1 cellular context compared by ENCODE assay signal in the genomic region with DNA sequence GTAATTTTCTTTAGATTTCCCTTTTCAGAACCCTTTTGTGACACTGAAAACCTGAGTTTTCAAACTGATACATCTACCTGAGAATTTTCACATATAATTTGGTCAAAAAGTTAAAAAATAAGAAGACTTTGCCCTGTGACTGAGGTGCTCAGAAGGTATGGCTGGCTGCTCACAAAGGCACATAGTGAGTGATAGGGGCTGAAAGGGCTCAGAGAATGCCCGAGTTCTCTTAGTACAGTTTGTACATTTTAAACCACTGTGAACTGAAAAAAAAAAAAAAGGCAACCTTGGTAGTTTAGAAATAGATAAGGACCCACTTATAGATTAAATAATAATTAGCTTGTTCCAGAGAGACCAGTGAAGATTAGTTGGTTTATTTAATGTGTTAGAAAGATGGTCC.
TF ChIP-seq lines count a peak whose summit lies in the region.

No MANE protein-coding gene starts in this region.

TF ChIP-seq in IMR-90, 13 proteins besides CTCF, POLR2A, EP300 and RAD21:
- TF ChIP-seq ELK1 (IDR thresholded peaks at IDR 0.05; ENCODE audit: borderline replicate concordance, low read depth, low read length) (no peak), CEBPB (IDR thresholded peaks at IDR 0.05; ENCODE audit: low read depth, low read length) (no peak), MAZ (IDR thresholded peaks at IDR 0.05; ENCODE audit: borderline replicate concordance, low read depth, low read length) (no peak), SMC3 (IDR thresholded peaks at IDR 0.05; ENCODE audit: low read depth, low read length) (no peak), MAFK (IDR thresholded peaks at IDR 0.05; ENCODE audit: low read depth, low read length) (no peak), BHLHE40 (IDR thresholded peaks at IDR 0.05; ENCODE audit: low read depth, low read length) (no peak), FOS (IDR thresholded peaks at IDR 0.05; ENCODE audit: low read depth, low read length) (no peak), NFE2L2 (IDR thresholded peaks at IDR 0.05; ENCODE audit: low read depth, low read length) (no peak), RFX5 (IDR thresholded peaks at IDR 0.05; ENCODE audit: low read depth, low read length) (no peak), MXI1 (IDR thresholded peaks at IDR 0.05; ENCODE audit: borderline replicate concordance, low read depth, low read length) (no peak)
- TF ChIP-seq, protein P1, sequence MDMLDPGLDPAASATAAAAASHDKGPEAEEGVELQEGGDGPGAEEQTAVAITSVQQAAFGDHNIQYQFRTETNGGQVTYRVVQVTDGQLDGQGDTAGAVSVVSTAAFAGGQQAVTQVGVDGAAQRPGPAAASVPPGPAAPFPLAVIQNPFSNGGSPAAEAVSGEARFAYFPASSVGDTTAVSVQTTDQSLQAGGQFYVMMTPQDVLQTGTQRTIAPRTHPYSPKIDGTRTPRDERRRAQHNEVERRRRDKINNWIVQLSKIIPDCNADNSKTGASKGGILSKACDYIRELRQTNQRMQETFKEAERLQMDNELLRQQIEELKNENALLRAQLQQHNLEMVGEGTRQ (IDR thresholded peaks at IDR 0.05; ENCODE audit: low read depth, low read length): no peak
